In genomic region chr6:6689413-6690143, GRCh38 we compare ENCODE assay signal across 13 cellular contexts.
DNase-seq lines count a peak whose midpoint lies in the region; ATAC-seq and TF ChIP-seq lines count a peak whose summit lies in the region.
"Had no signal": no experiment of that assay in that cellular context is flagged by ENCODE, and none has a peak within 500 bp of the region (broad histone marks: within the 10 kb centered on the region; RNA-seq: fewer than 3 reads in every experiment).

No MANE protein-coding gene starts in this region.

- CTCF ChIA-PET in mammary epithelial cell (lab: Charles Lee; ENCODE audit: low non-redundant PET) = no interaction called here

- H3K4me1 Mint-ChIP-seq in type B pancreatic cell (ENCODE audit: unreplicated experiment) = peaks cover 40% of the 10 kb centered on the region

- no TSS peak for BruUV-seq in mammary epithelial cell (replicated peaks; lab: Mats Ljungman, UMichigan)

- no peaks in the 10 kb centered on the region for H3K36me3 Mint-ChIP-seq in type B pancreatic cell

- no peak for ATAC-seq in left lung

- H3K4me3 Mint-ChIP-seq in type B pancreatic cell = peak overlapping the region; percentile 15

- H3K9me3 ChIP-seq in mammary epithelial cell (replicated peaks; ENCODE audit: insufficient read depth, low read length) (peaks cover 6% of the 10 kb centered on the region), left lung (peaks cover 0 to 3% of the 10 kb centered on the region in 2 donors)

- intact Hi-C loops in mammary epithelial cell (cut with micrococcal nuclease) (no loop called here), left lung (cut with DNase I) (no loop called here)

- H3K36me3 ChIP-seq in mammary epithelial cell (ENCODE audit: insufficient read depth, low read length) (no peaks in the 10 kb centered on the region), left lung (no peaks in the 10 kb centered on the region)

- DNase-seq in NOMO-1 (lab: John Stamatoyannopoulos, UW; ENCODE audit: unreplicated experiment in 2 of 2) = peak; percentile 19 to 58
- no peak for DNase-seq in NOMO-1 treated with dmso at 0.1 percent for 144 hours (lab: John Stamatoyannopoulos, UW; ENCODE audit: unreplicated experiment)
- DNase-seq in mammary epithelial cell = peak; percentile 76
- DNase-seq in left lung = no peak
- no peak for DNase-seq in type B pancreatic cell (ENCODE audit: extremely low spot score, unreplicated experiment)
- no peak for DNase-seq in activated naive CD4-positive, alpha-beta T cell (lab: John Stamatoyannopoulos, UW)
- DNase-seq in NCI-H1436 (lab: John Stamatoyannopoulos, UW) = no peak
- no peak for DNase-seq in cortex of kidney (lab: John Stamatoyannopoulos, UW)
- DNase-seq: ACHN; activated effector memory CD4-positive, alpha-beta T cell treated with anti-CD3 and anti-CD28 coated beads, Interleukin-2, amount 50 U/mL, for 16 hours; GDM1; NCI-H510A treated with DMSO at 0.1 percent for 48 hours; substantia nigra had no signal

- H3K4me3 ChIP-seq in mammary epithelial cell (replicated peaks in 1 of 3; ENCODE audit: insufficient read depth in 1 of 3, low read depth in 2 of 3, low read length in 3 of 3) (no peak overlapping the region), left lung (no peak overlapping the region)

- peak overlapping the region; percentile 10 for H3K4me2 ChIP-seq in mammary epithelial cell (ENCODE audit: insufficient read depth, low read depth, low read length)

- H4K20me1 ChIP-seq in mammary epithelial cell (ENCODE audit: insufficient read depth, low read length) = no peaks in the 10 kb centered on the region

- peak overlapping the region; percentile 18 for H3K9ac ChIP-seq in mammary epithelial cell (ENCODE audit: insufficient read depth, low read length)

- TF ChIP-seq CTCF in mammary epithelial cell (conservative IDR thresholded peaks at IDR 0.05 in 1 of 2, IDR thresholded peaks at IDR 0.05 in 1 of 2; ENCODE audit: extremely low read depth in 1 of 2, insufficient read depth in 1 of 2, low read depth in 1 of 2, low read length in 2 of 2) (no peak), left lung (IDR thresholded peaks at IDR 0.05) (no peak), type B pancreatic cell (conservative IDR thresholded peaks at IDR 0.05) (no peak)

- dilution Hi-C loops in mammary epithelial cell (cut with HindIII; ENCODE audit: low sequenced_read_pairs) = no loop called here

- in situ Hi-C loops in mammary epithelial cell (cut with MboI; ENCODE audit: low sequenced_read_pairs in 2 of 2) = loop anchor here (10.0 to 25.0 kb wide), 2 partner anchors 555 to 923 kb away; no protein-coding TSS in a partner anchor

- peak overlapping the region; percentile 50 for H2AFZ ChIP-seq in mammary epithelial cell (ENCODE audit: low read depth, low read length)

- peak overlapping the region; percentile 70 for H3K27ac Mint-ChIP-seq in type B pancreatic cell

- H3K27ac ChIP-seq in mammary epithelial cell (ENCODE audit: insufficient read depth, low read depth, low read length) (peak overlapping the region; percentile 76), left lung (peak overlapping the region; percentile 55 to 89)

- 5% methylated on average over 2 of the region's 2 CpGs for WGBS in mammary epithelial cell (ENCODE audit: low coverage, missing lambda C conversion rate)

- H3K27me3 Mint-ChIP-seq in type B pancreatic cell = no peaks in the 10 kb centered on the region

- H3K4me1 ChIP-seq in mammary epithelial cell (ENCODE audit: insufficient read depth, low read length) (peaks cover 40% of the 10 kb centered on the region), left lung (peaks cover 23 to 63% of the 10 kb centered on the region in 2 donors)

- H3K79me2 ChIP-seq in mammary epithelial cell (ENCODE audit: insufficient read depth, low read length) = no peaks in the 10 kb centered on the region

- H3K9me3 Mint-ChIP-seq in type B pancreatic cell = peaks cover 5% of the 10 kb centered on the region

- H3K27me3 ChIP-seq in mammary epithelial cell (ENCODE audit: insufficient read depth, low read length) = no peaks in the 10 kb centered on the region
- H3K27me3 ChIP-seq in left lung = no peaks in the 10 kb centered on the region

Comparison
In these comparisons a context has a peak if more than half of its experiments do, and no peak if none do; other contexts are left out.
1. DNase-seq: peak in NOMO-1 (2 of 2) and mammary epithelial cell (single experiment); none in NOMO-1 treated with dmso at 0.1 percent for 144 hours (single experiment), left lung (0 of 2), type B pancreatic cell (single experiment), activated naive CD4-positive, alpha-beta T cell (0 of 4), NCI-H1436 (single experiment) and cortex of kidney (single experiment).